In the genomic region with DNA sequence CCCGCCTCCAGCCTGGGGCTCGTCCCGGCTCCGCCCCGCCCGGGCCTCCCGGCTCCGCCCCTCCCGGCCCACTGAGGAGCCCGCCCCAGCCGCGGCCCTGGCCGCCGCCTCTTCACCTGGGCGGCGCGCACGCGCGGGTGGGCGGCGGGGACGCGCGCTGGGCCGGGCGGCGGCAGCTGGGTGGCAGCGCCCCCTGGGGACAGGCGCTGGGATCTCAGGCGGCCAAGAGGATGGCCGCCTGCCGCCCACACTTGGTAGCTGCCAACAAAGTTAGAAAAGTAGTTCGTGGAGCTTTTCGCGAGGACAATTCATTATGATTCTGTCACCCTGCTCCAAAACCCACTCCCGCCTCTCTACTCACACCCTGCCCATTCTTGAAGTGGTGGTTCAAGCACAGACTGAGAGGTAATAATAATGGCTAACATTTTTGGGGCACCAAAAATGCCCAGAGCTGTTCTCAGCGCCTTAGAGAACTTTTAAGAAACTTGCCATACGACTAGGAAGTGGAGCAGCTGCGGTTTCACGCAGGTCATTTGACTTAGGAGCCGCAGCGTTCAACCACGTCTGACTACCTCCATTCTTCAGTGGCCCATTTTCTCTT, we compare ENCODE assay signal across 8 cellular contexts. TPM values are rescaled to one million over a fixed set of nuclear protein-coding genes. Genes with fewer than 3 reads are reported as not detected.
A peak's percentile ranks its signal among the peaks of the same experiment; 100 is the strongest.
DNase-seq lines count a peak whose midpoint lies in the region; ATAC-seq, FAIRE-seq and TF ChIP-seq lines count a peak whose summit lies in the region.

No MANE protein-coding gene starts in this region.

- H3K79me2 ChIP-seq in astrocyte (ENCODE audit: insufficient read depth, low read length) = no peaks in the 10 kb centered on the region

- peak overlapping the region; percentile 77 for H3K9ac ChIP-seq in astrocyte (ENCODE audit: low read length)

- H3K4me1 Mint-ChIP-seq in astrocyte (ENCODE audit: low read depth, unreplicated experiment) = peaks cover 2% of the 10 kb centered on the region

- peak overlapping the region; percentile 96 for H2AFZ ChIP-seq in astrocyte (ENCODE audit: low read depth, low read length)

- no peaks in the 10 kb centered on the region for H3K9me3 ChIP-seq in astrocyte (ENCODE audit: insufficient read depth, low read depth, low read length)
- no peaks in the 10 kb centered on the region for H3K9me3 ChIP-seq in aorta (ENCODE audit: control insufficient read depth, low read length)

- peaks cover 10% of the 10 kb centered on the region for H3K4me1 ChIP-seq in astrocyte (ENCODE audit: insufficient read depth, low read length)
- peaks cover 0 to 2% of the 10 kb centered on the region in 2 donors for H3K4me1 ChIP-seq in aorta (ENCODE audit: control insufficient read depth in 1 of 2, insufficient read depth in 2 of 2, low read length in 2 of 2)

- H3K36me3 ChIP-seq in astrocyte (ENCODE audit: insufficient read depth, low read length) = no peaks in the 10 kb centered on the region
- no peaks in the 10 kb centered on the region for H3K36me3 ChIP-seq in aorta (ENCODE audit: control insufficient read depth in 1 of 2, insufficient read depth in 2 of 2, low read length in 1 of 2)

- H3K27ac ChIP-seq in astrocyte (ENCODE audit: low read depth, low read length) (no peak overlapping the region), aorta (ENCODE audit: low read depth in 1 of 2, low read length in 2 of 2) (peak overlapping the region; percentile 71 to 96)

- H4K20me1 ChIP-seq in astrocyte (ENCODE audit: insufficient read depth, low read length) = no peaks in the 10 kb centered on the region

- peak overlapping the region; percentile 98 for H3K4me2 ChIP-seq in astrocyte (ENCODE audit: low read length)

- H3K27me3 ChIP-seq in astrocyte (ENCODE audit: insufficient read depth, low read length) (peaks cover 10% of the 10 kb centered on the region), aorta (ENCODE audit: control insufficient read depth in 1 of 2, insufficient read depth in 2 of 2, low read length in 1 of 2) (no peaks in the 10 kb centered on the region)

- DNase-seq in GM12892 (ENCODE audit: insufficient read length) (peak; percentile 80), NCI-H146 (lab: John Stamatoyannopoulos, UW) (peak; percentile 89), T-helper 22 cell (ENCODE audit: low read depth) (peak; percentile 83), astrocyte (ENCODE audit: low read depth) (peak; percentile 47), hippocampal formation (lab: John Stamatoyannopoulos, UW) (peak; percentile 82 to 87), renal cortical epithelial cell (ENCODE audit: low read depth) (peak; percentile 44), aorta (peak; percentile 95 to 97)

- H3K9me3 Mint-ChIP-seq in astrocyte (ENCODE audit: unreplicated experiment) = no peaks in the 10 kb centered on the region

- peak overlapping the region; percentile 72 for H3K4me3 ChIP-seq in astrocyte (ENCODE audit: insufficient read depth, low read depth, low read length)
- peak overlapping the region; percentile 74 to 97 for H3K4me3 ChIP-seq in aorta (ENCODE audit: low read length in 2 of 2)

- WGBS in aorta, 2 donors = 1% methylated on average over 38 to 44 of the region's 44 CpGs

- FAIRE-seq in GM12892 (lab: Jason Lieb, UNC) (peak; percentile 98), astrocyte (lab: Jason Lieb, UNC) (no peak)

- H3K36me3 Mint-ChIP-seq in astrocyte (ENCODE audit: low read depth, unreplicated experiment) = no peaks in the 10 kb centered on the region

- H3K27me3 Mint-ChIP-seq in astrocyte (ENCODE audit: low read depth, unreplicated experiment) = peaks cover 2% of the 10 kb centered on the region

- intact Hi-C loops in aorta (cut with DNase I) = loop anchor here (2.0 to 5.0 kb wide), 3 partner anchors 60 to 94 kb away; no protein-coding TSS in a partner anchor

- H3K4me3 Mint-ChIP-seq in astrocyte (ENCODE audit: unreplicated experiment) = peak overlapping the region; percentile 84

- TF ChIP-seq CTCF in astrocyte (IDR thresholded peaks at IDR 0.05; ENCODE audit: insufficient read depth, low read depth, low read length) = peak; percentile 71

- peak overlapping the region; percentile 48 for H3K27ac Mint-ChIP-seq in astrocyte (ENCODE audit: unreplicated experiment)

- peak; percentile 85 for ATAC-seq in HG02852 (IDR thresholded peaks at IDR 0.05; ENCODE audit: unreplicated experiment)
- ATAC-seq in aorta (ENCODE audit: low FRiP score) = peak; percentile 97

- TF ChIP-seq POLR2A in GM12892 (IDR thresholded peaks at IDR 0.05; ENCODE audit: low read depth, low read length) = no peak; the same call in 1 of the 2 replicates

RNA-seq across cellular contexts. Expression of gene MYO1D, which starts 0.3 kb away (rescaled TPM):
- 11.5 TPM for polyA plus RNA-seq in GM12892 (2012; ENCODE audit: missing spikeins)
- total RNA-seq in astrocyte (18.0 and 23.5 TPM in 2 replicates), renal cortical epithelial cell (28.3 and 46.9 TPM in 2 replicates), aorta (100 to 1,000 TPM; 222 to 358 TPM)
- 100 to 1,000 TPM in 1 of 2 donors, 10 to 100 TPM in 1; 62.5 to 106 TPM for polyA plus RNA-seq in aorta

RNA-seq across cellular contexts. Expression of gene TMEM98, which starts 50.7 kb away (rescaled TPM):
- polyA plus RNA-seq in GM12892 (2012; ENCODE audit: missing spikeins) = not detected
- 59.6 and 62.6 TPM in 2 replicates for total RNA-seq in astrocyte
- total RNA-seq in renal cortical epithelial cell = 86.0 and 208 TPM in 2 replicates
- total RNA-seq in aorta = 10 to 100 TPM; 39.3 to 65.8 TPM
- polyA plus RNA-seq in aorta = 10 to 100 TPM; 56.0 to 91.4 TPM

Comparison
In these comparisons a context has a peak if more than half of its experiments do, and no peak if none do; other contexts are left out.
1. DNase-seq: peak in every context shown above with its lines; median percentile 96 in aorta; 89 in NCI-H146; 84 in hippocampal formation; 83 in T-helper 22 cell; 80 in GM12892; 47 in astrocyte; 44 in renal cortical epithelial cell.